Comparison of ENCODE assay signal across 26 cellular contexts in the genomic region with DNA sequence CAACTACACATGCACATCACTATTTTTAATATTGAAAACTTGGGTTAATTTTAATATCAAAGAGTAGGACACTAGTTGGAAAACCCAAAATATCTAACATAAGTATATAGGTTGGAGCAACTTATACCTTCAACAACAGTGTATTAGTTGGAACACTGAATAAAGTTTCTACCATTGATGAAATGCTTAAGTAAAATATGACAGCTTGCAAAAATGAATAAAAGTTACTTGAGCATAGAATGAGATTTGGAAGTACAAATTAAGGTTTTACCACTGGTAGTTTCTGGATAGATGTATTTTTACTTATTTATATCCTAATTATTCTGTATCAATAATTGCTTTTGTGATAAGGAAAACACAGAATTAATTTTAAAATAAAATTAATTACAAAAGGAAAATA.
A peak's percentile ranks its signal among the peaks of the same experiment; 100 is the strongest.
DNase-seq lines count a peak whose midpoint lies in the region; ATAC-seq, FAIRE-seq and TF ChIP-seq lines count a peak whose summit lies in the region.
"Had no signal": no experiment of that assay in that cellular context is flagged by ENCODE, and none has a peak within 500 bp of the region (broad histone marks: within the 10 kb centered on the region; RNA-seq: fewer than 3 reads in every experiment).

No MANE protein-coding gene starts in this region.

- TF ChIP-seq POLR2A in HepG2 (IDR thresholded peaks at IDR 0.05; ENCODE audit: insufficient read depth in 1 of 2, low read depth in 2 of 2, low read length in 2 of 2) (no peak), right lobe of liver (IDR thresholded peaks at IDR 0.05) (no peak), IMR-90 (IDR thresholded peaks at IDR 0.05; ENCODE audit: low read depth, low read length) (no peak)

- H2BK120ac ChIP-seq in IMR-90 (ENCODE audit: low read depth, low read length) = no peak overlapping the region

- H2BK5ac ChIP-seq in IMR-90 (ENCODE audit: low read depth, low read length, poor library complexity, severe bottlenecking) = no peak overlapping the region

- no peaks in the 10 kb centered on the region for H4K20me1 ChIP-seq in HepG2 (ENCODE audit: insufficient read depth, low read length)
- no peaks in the 10 kb centered on the region for H4K20me1 ChIP-seq in IMR-90 (ENCODE audit: insufficient read depth, low read length)
- H4K20me1 ChIP-seq: BLaER1 had no signal

- H3K27ac ChIP-seq in HepG2 (ENCODE audit: extremely low read length, insufficient read depth, low read length) (no peak overlapping the region), right lobe of liver (no peak overlapping the region), IMR-90 (ENCODE audit: insufficient read depth, low read length) (no peak overlapping the region)
- H3K27ac ChIP-seq: 22Rv1, BLaER1 had no signal

- no peak overlapping the region for H3K14ac ChIP-seq in IMR-90 (replicated peaks; ENCODE audit: low read depth, low read length)

- CTCF ChIA-PET in HepG2 (lab: Yijun Ruan, JAX; ENCODE audit: low intra/inter-chr PET ratio, low total read pairs) (no interaction called here), IMR-90 (lab: Yijun Ruan, JAX) (no interaction called here)

- no peaks in the 10 kb centered on the region for H3K27me3 Mint-ChIP-seq in nephron progenitor cell (ENCODE audit: low read depth, poor library complexity)
- H3K27me3 Mint-ChIP-seq: CD4-positive, alpha-beta memory T cell; CD4-positive, CD25-positive, alpha-beta regulatory T cell; CD8-positive, alpha-beta memory T cell had no signal

- no peak overlapping the region for H3K27ac Mint-ChIP-seq in nephron progenitor cell
- H3K27ac Mint-ChIP-seq: CD14-positive monocyte; CD4-positive, alpha-beta memory T cell; CD4-positive, CD25-positive, alpha-beta regulatory T cell; CD8-positive, alpha-beta memory T cell had no signal

- intact Hi-C loops in HepG2 (cut with micrococcal nuclease; ENCODE audit: unreplicated experiment) (no loop called here), right lobe of liver (cut with DNase I) (no loop called here), IMR-90 (cut with micrococcal nuclease) (no loop called here)

- H2AFZ ChIP-seq in HepG2 (ENCODE audit: low read length) (no peak overlapping the region), IMR-90 (replicated peaks; ENCODE audit: low read length, poor library complexity) (no peak overlapping the region)

- H2BK20ac ChIP-seq in IMR-90 (ENCODE audit: low read depth, low read length) = no peak overlapping the region

- no peak overlapping the region for H4K8ac ChIP-seq in IMR-90 (ENCODE audit: low read depth in 2 of 2, low read length in 2 of 2)

- H3K4ac ChIP-seq in IMR-90 (ENCODE audit: low read depth, low read length) = no peak overlapping the region

- H3K4me1 Mint-ChIP-seq in nephron progenitor cell = no peaks in the 10 kb centered on the region
- H3K4me1 Mint-ChIP-seq: CD14-positive monocyte; CD4-positive, alpha-beta memory T cell; CD4-positive, CD25-positive, alpha-beta regulatory T cell; CD8-positive, alpha-beta memory T cell had no signal

- H3K23ac ChIP-seq in IMR-90 (ENCODE audit: low read depth, low read length) = no peak overlapping the region

- no peak overlapping the region for H2AK5ac ChIP-seq in IMR-90 (ENCODE audit: low read depth, low read length)

- H3K9me3 ChIP-seq in HepG2 (ENCODE audit: low read length) (no peaks in the 10 kb centered on the region), right lobe of liver (no peaks in the 10 kb centered on the region), IMR-90 (ENCODE audit: control insufficient read depth, insufficient read depth, low read length) (no peaks in the 10 kb centered on the region; the same call in 1 of the 2 replicates)
- H3K9me3 ChIP-seq: BE2C, BLaER1 had no signal

- in situ Hi-C loops in HepG2 (cut with HindIII; ENCODE audit: extremely low pct_ligation_motif_present, low pct_unique_long_range_greater_than_20kb) = no loop called here
- in situ Hi-C loops in IMR-90 (cut with MboI; ENCODE audit: low sequenced_read_pairs) = no loop called here

- H3K79me1 ChIP-seq in IMR-90 (ENCODE audit: low read depth in 1 of 2, low read length in 2 of 2) = no peaks in the 10 kb centered on the region

- H3K36me3 ChIP-seq in HepG2 (replicated peaks in 1 of 2; ENCODE audit: control insufficient read depth in 1 of 2, insufficient read depth in 2 of 2, low read length in 2 of 2) (no peaks in the 10 kb centered on the region), right lobe of liver (no peaks in the 10 kb centered on the region), IMR-90 (ENCODE audit: control insufficient read depth, insufficient read depth, low read length) (no peaks in the 10 kb centered on the region)
- H3K36me3 ChIP-seq: BE2C, BLaER1 had no signal

- BruUV-seq in HepG2 (replicated peaks; lab: Mats Ljungman, UMichigan) = no TSS peak
- BruUV-seq in IMR-90 (replicated peaks; lab: Mats Ljungman, UMichigan) = no TSS peak

- no peak for ATAC-seq in HepG2
- no peak for ATAC-seq in right lobe of liver
- no peak for ATAC-seq in IMR-90 (ENCODE audit: low read depth)
- no peak for ATAC-seq in SK-N-SH treated with all-trans-retinoic acid at 6 μM for 48 hours

- no peaks in the 10 kb centered on the region; a peak in 1 of 5 replicates for H3K27me3 ChIP-seq in HepG2 (ENCODE audit: control insufficient read depth in 1 of 2, insufficient read depth in 2 of 2, low read length in 2 of 2)
- no peaks in the 10 kb centered on the region for H3K27me3 ChIP-seq in right lobe of liver
- no peaks in the 10 kb centered on the region for H3K27me3 ChIP-seq in IMR-90 (ENCODE audit: control insufficient read depth, insufficient read depth, low read length)
- H3K27me3 ChIP-seq: BE2C, BLaER1 had no signal

- FAIRE-seq in HepG2 (lab: Jason Lieb, UNC) (no peak), colon (lab: Jason Lieb, UNC) (peak; percentile 31)
- FAIRE-seq: GM12891, GM19239 had no signal

- H3K36me3 Mint-ChIP-seq in nephron progenitor cell (ENCODE audit: low read depth) = no peaks in the 10 kb centered on the region
- H3K36me3 Mint-ChIP-seq: CD14-positive monocyte; CD4-positive, alpha-beta memory T cell; CD4-positive, CD25-positive, alpha-beta regulatory T cell had no signal

- TF ChIP-seq CTCF in HepG2 (CRISPR knock-in tag; IDR thresholded peaks at IDR 0.05) (no peak), right lobe of liver (IDR thresholded peaks at IDR 0.05) (no peak), IMR-90 (conservative IDR thresholded peaks at IDR 0.05; ENCODE audit: low read depth, low read length) (no peak), nephron progenitor cell (IDR thresholded peaks at IDR 0.05) (no peak)

- no peak for DNase-seq in HepG2 (ENCODE audit: low spot score)
- no peak for DNase-seq in right lobe of liver
- DNase-seq in IMR-90 = no peak
- no peak for DNase-seq in nephron progenitor cell
- DNase-seq in effector CD8-positive, alpha-beta T cell (lab: John Stamatoyannopoulos, UW) = no peak
- DNase-seq: ACHN; BE2C; C1 segment of cervical spinal cord; CD4-positive, alpha-beta memory T cell; CD4-positive, CD25-positive, alpha-beta regulatory T cell; CD8-positive, alpha-beta memory T cell; COR-L47; DMS 273 treated with DMSO at 0.1 percent for 48 hours; DMS153; DMS53; DMS79; DND-41; EL; GF-D8 had no signal

- no peak overlapping the region for H2AK9ac ChIP-seq in IMR-90 (replicated peaks; ENCODE audit: low read depth, low read length, poor library complexity)

- H3K4me1 ChIP-seq in HepG2 (ENCODE audit: insufficient read depth, low read length) (no peaks in the 10 kb centered on the region), right lobe of liver (no peaks in the 10 kb centered on the region), IMR-90 (ENCODE audit: control insufficient read depth, insufficient read depth, low read length) (no peaks in the 10 kb centered on the region)
- H3K4me1 ChIP-seq: BLaER1 had no signal

- no peak overlapping the region for H4K91ac ChIP-seq in IMR-90 (ENCODE audit: insufficient read depth, low read depth, low read length)

- dilution Hi-C loops in IMR-90 (cut with HindIII; ENCODE audit: low sequenced_read_pairs, unreplicated experiment) = no loop called here

- no peaks in the 10 kb centered on the region for H3K79me2 ChIP-seq in HepG2 (ENCODE audit: insufficient read depth, low read length)

- H3K9me3 Mint-ChIP-seq in nephron progenitor cell = no peaks in the 10 kb centered on the region

- H2BK15ac ChIP-seq in IMR-90 (ENCODE audit: low read depth, low read length) = no peak overlapping the region

- H3K18ac ChIP-seq in IMR-90 (ENCODE audit: low read depth, low read length) = no peak overlapping the region

- H3K9me1 ChIP-seq in IMR-90 (ENCODE audit: insufficient read depth, low read length) = no peaks in the 10 kb centered on the region

- POLR2A ChIA-PET in HepG2 (lab: Yijun Ruan, JAX) = no interaction called here
- POLR2A ChIA-PET in IMR-90 (lab: Charles Lee; ENCODE audit: unreplicated experiment) = no interaction called here

- H3K4me2 ChIP-seq in HepG2 (ENCODE audit: low read depth, low read length) = no peak overlapping the region
- H3K4me2 ChIP-seq in IMR-90 (ENCODE audit: low read depth, low read length) = no peak overlapping the region
- H3K4me2 ChIP-seq: BLaER1 had no signal

- H3K56ac ChIP-seq in IMR-90 (ENCODE audit: extremely low read depth, insufficient read depth, low read length) = no peak overlapping the region

- H4K5ac ChIP-seq in IMR-90 (ENCODE audit: low read depth, low read length) = no peak overlapping the region

- no peak overlapping the region for H3K4me3 ChIP-seq in HepG2 (replicated peaks in 1 of 3; ENCODE audit: insufficient read depth in 1 of 3, low read depth in 2 of 3, low read length in 3 of 3)
- H3K4me3 ChIP-seq in right lobe of liver = no peak overlapping the region
- H3K4me3 ChIP-seq in IMR-90 (ENCODE audit: insufficient read depth, low read depth, low read length) = no peak overlapping the region
- H3K4me3 ChIP-seq: BLaER1 had no signal

- H3K9ac ChIP-seq in HepG2 (ENCODE audit: insufficient read depth, low read depth, low read length) (no peak overlapping the region), IMR-90 (ENCODE audit: low read depth, low read length) (no peak overlapping the region)
- H3K9ac ChIP-seq: BLaER1 had no signal

- TF ChIP-seq EP300 in HepG2 (IDR thresholded peaks at IDR 0.05; ENCODE audit: low read depth in 2 of 2, low read length in 2 of 2) = no peak
- TF ChIP-seq EP300 in HepG2 (CRISPR knock-in tag; IDR thresholded peaks at IDR 0.05; ENCODE audit: borderline replicate concordance) = no peak

- TF ChIP-seq RAD21 in HepG2 (CRISPR knock-in tag; IDR thresholded peaks at IDR 0.05) (no peak), IMR-90 (IDR thresholded peaks at IDR 0.05; ENCODE audit: low read length) (no peak)

- no peak overlapping the region for H3K4me3 Mint-ChIP-seq in nephron progenitor cell
- H3K4me3 Mint-ChIP-seq: CD14-positive monocyte; CD4-positive, alpha-beta memory T cell; CD4-positive, CD25-positive, alpha-beta regulatory T cell; CD8-positive, alpha-beta memory T cell had no signal

TF ChIP-seq in HepG2, 621 proteins besides CTCF, POLR2A, EP300 and RAD21 (continues in another document):
- peak; percentile 47 for TF ChIP-seq MAFF (IDR thresholded peaks at IDR 0.05; ENCODE audit: low read depth, low read length)

TF ChIP-seq in IMR-90, 13 proteins besides CTCF, POLR2A, EP300 and RAD21:
- TF ChIP-seq NFE2L2 (IDR thresholded peaks at IDR 0.05; ENCODE audit: low read depth, low read length) (no peak), MAFK (IDR thresholded peaks at IDR 0.05; ENCODE audit: low read depth, low read length) (peak; percentile 52)
TF ChIP-seq in IMR-90: peak in this region for 1.

TF ChIP-seq in SK-N-SH treated with all-trans-retinoic acid at 6 μM for 48 hours, 23 proteins besides CTCF, POLR2A, EP300 and RAD21 (continues in another document):
- TF ChIP-seq RARB (CRISPR knock-in tag; IDR thresholded peaks at IDR 0.05) = no peak
- TF ChIP-seq ZNF70 (CRISPR knock-in tag; IDR thresholded peaks at IDR 0.05) = no peak
- no peak for TF ChIP-seq ISL1 (CRISPR knock-in tag; IDR thresholded peaks at IDR 0.05)
